27 cellular contexts compared by ENCODE assay signal in the genomic region with DNA sequence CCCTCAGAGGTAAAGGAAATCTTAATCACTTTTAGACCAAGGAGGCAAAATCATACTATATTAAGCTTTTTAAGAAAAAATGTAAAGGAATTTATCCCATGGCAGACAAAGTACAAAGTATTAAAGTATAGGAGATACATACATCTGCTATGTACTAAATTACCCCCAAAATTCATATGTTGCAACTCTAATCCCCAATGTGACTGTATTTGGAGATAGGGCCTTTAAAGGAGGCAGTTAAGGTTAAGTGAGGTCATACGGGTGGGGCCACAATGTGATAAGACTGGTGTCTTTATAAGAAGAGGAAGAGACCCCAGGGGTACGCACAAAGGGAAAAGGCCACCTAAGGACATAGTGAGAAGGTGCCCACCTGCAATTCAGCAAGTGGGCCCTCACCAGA.
"Had no signal": no experiment of that assay in that cellular context is flagged by ENCODE, and none has a peak within 500 bp of the region (broad histone marks: within the 10 kb centered on the region; RNA-seq: fewer than 3 reads in every experiment).

No MANE protein-coding gene starts in this region.

- H3K36me3 Mint-ChIP-seq: activated naive CD8-positive, alpha-beta T cell had no signal

- H3K27me3 Mint-ChIP-seq: activated CD4-positive, alpha-beta memory T cell treated with anti-CD3 and anti-CD28 coated beads, Interleukin-2, amount 10 ng/mL, durations not matched to agents 7 days and 5 days; activated CD4-positive, alpha-beta T cell treated with anti-CD3 and anti-CD28 coated beads, Interleukin-2, amount 10 ng/mL, durations not matched to agents 7 days and 5 days; activated naive CD8-positive, alpha-beta T cell; activated T-cell treated with anti-CD3 and anti-CD28 coated beads, Interleukin-2, amount 50 U/mL, for 24 hours; central memory CD8-positive, alpha-beta T cell; dendritic cell treated with granulocyte-macrophage colony-stimulating factor and Interleukin-4, amounts not matched to agents 40 ng/mL and 50 ng/mL, for 4 days had no signal

- H3K27ac ChIP-seq: brain microvascular endothelial cell, coronary artery, dorsolateral prefrontal cortex, esophagus muscularis mucosa, foreskin keratinocyte, gastrocnemius medialis, heart left ventricle had no signal

- H3K4me3 ChIP-seq: coronary artery, dorsolateral prefrontal cortex, esophagus muscularis mucosa, gastrocnemius medialis, heart left ventricle had no signal

- H3K9me3 ChIP-seq: esophagus muscularis mucosa, gastrocnemius medialis, heart left ventricle had no signal

- H3K4me1 ChIP-seq: esophagus muscularis mucosa, foreskin keratinocyte, gastrocnemius medialis had no signal

- H3K27ac Mint-ChIP-seq: activated CD4-positive, alpha-beta memory T cell treated with anti-CD3 and anti-CD28 coated beads, Interleukin-2, amount 10 ng/mL, durations not matched to agents 7 days and 5 days; activated CD4-positive, alpha-beta T cell treated with anti-CD3 and anti-CD28 coated beads, Interleukin-2, amount 10 ng/mL, durations not matched to agents 7 days and 5 days; activated naive CD8-positive, alpha-beta T cell; activated T-cell treated with anti-CD3 and anti-CD28 coated beads, Interleukin-2, amount 50 U/mL, for 24 hours; activated T-cell treated with anti-CD3 and anti-CD28 coated beads, Interleukin-2, amount 50 U/mL, for 72 hours; dendritic cell treated with granulocyte-macrophage colony-stimulating factor and Interleukin-4, amounts not matched to agents 40 ng/mL and 50 ng/mL, for 4 days; endodermal cell had no signal

- ATAC-seq: activated T-cell treated with anti-CD3 and anti-CD28 coated beads, Interleukin-2, amount 50 U/mL, for 72 hours; foreskin keratinocyte; gastrocnemius medialis; heart left ventricle had no signal

- H3K36me3 ChIP-seq: brain microvascular endothelial cell, esophagus muscularis mucosa, gastrocnemius medialis, heart left ventricle had no signal

- H3K27me3 ChIP-seq: brain microvascular endothelial cell, dorsolateral prefrontal cortex, esophagus muscularis mucosa, gastrocnemius medialis, heart left ventricle had no signal

- H3K4me3 Mint-ChIP-seq: activated CD4-positive, alpha-beta memory T cell treated with anti-CD3 and anti-CD28 coated beads, Interleukin-2, amount 10 ng/mL, durations not matched to agents 7 days and 5 days; activated CD4-positive, alpha-beta T cell treated with anti-CD3 and anti-CD28 coated beads, Interleukin-2, amount 10 ng/mL, durations not matched to agents 7 days and 5 days; activated naive CD8-positive, alpha-beta T cell; activated T-cell treated with anti-CD3 and anti-CD28 coated beads, Interleukin-2, amount 50 U/mL, for 24 hours; activated T-cell treated with anti-CD3 and anti-CD28 coated beads, Interleukin-2, amount 50 U/mL, for 72 hours; central memory CD8-positive, alpha-beta T cell; dendritic cell treated with granulocyte-macrophage colony-stimulating factor and Interleukin-4, amounts not matched to agents 40 ng/mL and 50 ng/mL, for 4 days; endodermal cell had no signal

- H3K4me1 Mint-ChIP-seq: activated CD4-positive, alpha-beta memory T cell treated with anti-CD3 and anti-CD28 coated beads, Interleukin-2, amount 10 ng/mL, durations not matched to agents 7 days and 5 days; activated CD4-positive, alpha-beta T cell treated with anti-CD3 and anti-CD28 coated beads, Interleukin-2, amount 10 ng/mL, durations not matched to agents 7 days and 5 days; central memory CD8-positive, alpha-beta T cell had no signal

- DNase-seq: activated CD4-positive, alpha-beta memory T cell treated with anti-CD3 and anti-CD28 coated beads, Interleukin-2, amount 10 ng/mL, durations not matched to agents 7 days and 5 days; activated CD4-positive, alpha-beta T cell treated with anti-CD3 and anti-CD28 coated beads for 1 hour; activated CD4-positive, alpha-beta T cell treated with anti-CD3 and anti-CD28 coated beads for 4 hours; activated CD4-positive, alpha-beta T cell treated with anti-CD3 and anti-CD28 coated beads, Interleukin-2, amount 10 ng/mL, durations not matched to agents 7 days and 5 days; activated CD4-positive, alpha-beta T cell treated with anti-CD3 and anti-CD28 coated beads, Interleukin-2, amount 50 U/mL, for 4 hours; activated CD8-positive, alpha-beta memory T cell treated with anti-CD3 and anti-CD28 coated beads, Interleukin-2, amount 50 U/mL, for 48 hours; activated gamma-delta T cell; activated naive CD4-positive, alpha-beta T cell; activated naive CD4-positive, alpha-beta T cell treated with anti-CD3 and anti-CD28 coated beads, Interleukin-2, amount 50 U/mL, for 16 hours; activated T-cell treated with anti-CD3 and anti-CD28 coated beads for 4 hours; activated T-cell treated with anti-CD3 and anti-CD28 coated beads, Interleukin-2, amount 50 U/mL, for 24 hours; activated T-cell treated with anti-CD3 and anti-CD28 coated beads, Interleukin-2, amount 50 U/mL, for 72 hours; amniotic stem cell; brain microvascular endothelial cell; dorsolateral prefrontal cortex; effector memory CD4-positive, alpha-beta T cell; foreskin keratinocyte; gastrocnemius medialis; glutamatergic neuron; heart left ventricle; T-helper 2 cell had no signal

- H3K9me3 Mint-ChIP-seq: activated CD4-positive, alpha-beta memory T cell treated with anti-CD3 and anti-CD28 coated beads, Interleukin-2, amount 10 ng/mL, durations not matched to agents 7 days and 5 days; activated CD4-positive, alpha-beta T cell treated with anti-CD3 and anti-CD28 coated beads, Interleukin-2, amount 10 ng/mL, durations not matched to agents 7 days and 5 days; activated T-cell treated with anti-CD3 and anti-CD28 coated beads, Interleukin-2, amount 50 U/mL, for 24 hours; dendritic cell treated with granulocyte-macrophage colony-stimulating factor and Interleukin-4, amounts not matched to agents 40 ng/mL and 50 ng/mL, for 4 days; endodermal cell had no signal
